9 cellular contexts compared by ENCODE assay signal in the genomic region with DNA sequence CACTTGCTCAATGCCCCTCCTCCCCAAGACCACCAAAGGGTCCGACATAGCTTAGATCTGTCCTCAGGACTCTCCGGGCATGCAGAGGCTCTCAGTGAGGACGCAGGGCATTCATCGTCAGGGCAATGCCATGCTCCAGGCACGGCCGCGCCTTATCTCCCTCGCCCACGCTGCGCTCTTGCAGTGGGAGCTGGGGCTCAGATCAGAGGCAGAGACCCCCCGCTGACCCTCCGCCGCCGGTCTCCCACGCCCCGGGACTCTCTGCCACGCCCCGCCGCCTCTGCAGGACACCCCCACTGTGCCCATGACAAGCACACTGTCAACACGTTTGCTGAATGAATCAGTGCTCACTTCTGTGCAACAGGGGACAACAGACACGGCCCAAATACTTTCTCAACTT.
"Had no signal": no experiment of that assay in that cellular context is flagged by ENCODE, and none has a peak within 500 bp of the region (broad histone marks: within the 10 kb centered on the region; RNA-seq: fewer than 3 reads in every experiment).

No MANE protein-coding gene starts in this region.

- H3K9me3 Mint-ChIP-seq: H9, HFFc6 had no signal

- H3K27ac ChIP-seq: GM23248, HL-60 had no signal

- H3K4me3 Mint-ChIP-seq: H9, HFFc6 had no signal

- ATAC-seq: K562 had no signal

- H3K4me3 ChIP-seq: GM23248, K562 had no signal

- DNase-seq: GM23248, GOT3, H9, HCEC 1CT, HFFc6, IMR-90, KG1 had no signal

- H3K27ac Mint-ChIP-seq: H9, HFFc6 had no signal
